Comparison of ENCODE assay signal across 8 cellular contexts in genomic region chr15:69299451-69300128, GRCh38. TPM values are rescaled to one million over a fixed set of nuclear protein-coding genes. Genes with fewer than 3 reads are reported as not detected.
DNase-seq lines count a peak whose midpoint lies in the region; TF ChIP-seq lines count a peak whose summit lies in the region.

No MANE protein-coding gene starts in this region.

- H3K9me3 Mint-ChIP-seq in neural progenitor cell: no peaks in the 10 kb centered on the region

- H3K9ac ChIP-seq in neural progenitor cell: no peak overlapping the region

- no peaks in the 10 kb centered on the region for H4K20me1 ChIP-seq in neural progenitor cell (ENCODE audit: low read depth)

- TF ChIP-seq CTCF in AG09309 (IDR thresholded peaks at IDR 0.05; ENCODE audit: control insufficient read depth, insufficient read depth, low read depth, low read length, missing control alignments) (no peak), esophagus muscularis mucosa (IDR thresholded peaks at IDR 0.05) (no peak), neural progenitor cell (IDR thresholded peaks at IDR 0.05) (no peak), lower leg skin (IDR thresholded peaks at IDR 0.05) (no peak)

- TF ChIP-seq EP300 in esophagus muscularis mucosa (IDR thresholded peaks at IDR 0.05): no peak

- DNase-seq in AG09309 (ENCODE audit: low read depth) (no peak), MG63 (no peak), esophagus muscularis mucosa (ENCODE audit: extremely low spot score) (no peak), neural progenitor cell (ENCODE audit: low spot score) (no peak), NCI-H1436 (lab: John Stamatoyannopoulos, UW) (no peak), putamen (ENCODE audit: low spot score) (no peak), GOT3 (lab: John Stamatoyannopoulos, UW) (no peak), lower leg skin (ENCODE audit: low spot score in 2 of 2) (no peak)

- no peak overlapping the region for H3K27ac ChIP-seq in esophagus muscularis mucosa (replicated peaks in 1 of 4)
- H3K27ac ChIP-seq in neural progenitor cell: no peak overlapping the region

- intact Hi-C loops in esophagus muscularis mucosa (cut with DNase I): no loop called here
- intact Hi-C loops in lower leg skin (cut with DNase I; ENCODE audit: low total_unique reads): no loop called here

- H3K4me1 Mint-ChIP-seq in neural progenitor cell: peaks cover 4% of the 10 kb centered on the region

- H3K4me3 ChIP-seq in AG09309 (ENCODE audit: control insufficient read depth, low read depth, low read length) (peak overlapping the region; percentile 43), MG63 (peak overlapping the region; percentile 55), esophagus muscularis mucosa (peak overlapping the region; percentile 55 to 66 (median 58)), neural progenitor cell (peak overlapping the region; percentile 54), lower leg skin (ENCODE audit: low read depth, poor library complexity, severe bottlenecking) (no peak overlapping the region)

- peaks cover 4% of the 10 kb centered on the region for H3F3A ChIP-seq in neural progenitor cell (ENCODE audit: low read depth)

- no peak overlapping the region for H3K27ac Mint-ChIP-seq in neural progenitor cell

- peak overlapping the region; percentile 67 for H3K4me3 Mint-ChIP-seq in neural progenitor cell

- no peaks in the 10 kb centered on the region for H3K27me3 ChIP-seq in MG63
- peaks cover 0 to 61% (median 23%) of the 10 kb centered on the region in 4 donors for H3K27me3 ChIP-seq in esophagus muscularis mucosa
- H3K27me3 ChIP-seq in neural progenitor cell: peaks cover 72% of the 10 kb centered on the region

- H2AFZ ChIP-seq in neural progenitor cell (replicated peaks): peak overlapping the region; percentile 96

- H3K4me1 ChIP-seq in esophagus muscularis mucosa (peaks cover 13 to 16% (median 14%) of the 10 kb centered on the region in 4 donors), neural progenitor cell (peaks cover 12% of the 10 kb centered on the region)

- H3K79me2 ChIP-seq in neural progenitor cell (ENCODE audit: low read depth): no peaks in the 10 kb centered on the region

- peak overlapping the region; percentile 87 for H3K4me2 ChIP-seq in neural progenitor cell

- H3K9me3 ChIP-seq in MG63 (no peaks in the 10 kb centered on the region), esophagus muscularis mucosa (no peaks in the 10 kb centered on the region), neural progenitor cell (ENCODE audit: low read depth) (no peaks in the 10 kb centered on the region)

- H3K27me3 Mint-ChIP-seq in neural progenitor cell (ENCODE audit: insufficient read depth, low read depth): peaks cover 39% of the 10 kb centered on the region

- no peaks in the 10 kb centered on the region for H3K36me3 Mint-ChIP-seq in neural progenitor cell

- 23% methylated on average over 18 of the region's 20 CpGs for WGBS in esophagus muscularis mucosa
- WGBS in lower leg skin, 2 donors: 19 to 25% methylated on average over 20 of the region's 20 CpGs

- H3K36me3 ChIP-seq in MG63 (peaks cover 3% of the 10 kb centered on the region; the same call in 1 of the 2 replicates), esophagus muscularis mucosa (no peaks in the 10 kb centered on the region), neural progenitor cell (no peaks in the 10 kb centered on the region)

- TF ChIP-seq POLR2A in esophagus muscularis mucosa (IDR thresholded peaks at IDR 0.05; ENCODE audit: low read depth) (no peak), lower leg skin (IDR thresholded peaks at IDR 0.05) (no peak)

RNA-seq across cellular contexts. Expression of gene PAQR5, which starts 0.9 kb away (rescaled TPM):
- 8.6 and 8.9 TPM in 2 replicates for total RNA-seq in MG63 (2014; rRNA removed; shearing (Covaris generic); ENCODE audit: low replicate concordance)
- total RNA-seq in esophagus muscularis mucosa (1 to 10 TPM in 2 of 4 donors, under 1 TPM in 2; 0.32 to 3.0 (median 1.5) TPM), neural progenitor cell (ENCODE audit: low replicate concordance) (1.1 and 1.4 TPM in 2 replicates), lower leg skin (10 to 100 TPM in 1 of 4 donors, 1 to 10 TPM in 3; 4.2 to 16.4 (median 6.8) TPM)
